In genomic region chr2:170813611-170814550, GRCh38 we compare ENCODE assay signal across 8 cellular contexts. TPM values are rescaled to one million over a fixed set of nuclear protein-coding genes. Genes with fewer than 3 reads are reported as not detected.
DNase-seq lines count a peak whose midpoint lies in the region; ATAC-seq and TF ChIP-seq lines count a peak whose summit lies in the region.

No MANE protein-coding gene starts in this region.

- CTCF ChIA-PET in SK-N-SH (lab: Yijun Ruan, JAX), result interaction anchor here (0.6 to 10.8 kb wide), 45 partner anchors 10 to 885 kb away, joined by 3 to 148 read pairs (median 5); no protein-coding TSS in a partner anchor

- no peak for TF ChIP-seq CTCF in SK-N-SH (IDR thresholded peaks at IDR 0.05)
- no peak for TF ChIP-seq CTCF in foreskin keratinocyte (conservative IDR thresholded peaks at IDR 0.05)
- no peak for TF ChIP-seq CTCF in right atrium auricular region (IDR thresholded peaks at IDR 0.05)

- H4K20me1 ChIP-seq in SK-N-SH (ENCODE audit: insufficient read depth) (no peaks in the 10 kb centered on the region), Karpas-422 (ENCODE audit: insufficient read depth, low read depth, low read length) (no peaks in the 10 kb centered on the region)

- no peak overlapping the region for H2AFZ ChIP-seq in SK-N-SH (ENCODE audit: low read depth)
- no peak overlapping the region for H2AFZ ChIP-seq in Karpas-422 (ENCODE audit: low read length)

- POLR2A ChIA-PET in SK-N-SH (lab: Yijun Ruan, JAX), result no interaction called here

- H3K27me3 ChIP-seq in SK-N-SH (ENCODE audit: insufficient read depth) (peaks cover 70% of the 10 kb centered on the region), foreskin keratinocyte (peaks cover 61% of the 10 kb centered on the region), Karpas-422 (ENCODE audit: low read length) (no peaks in the 10 kb centered on the region), right atrium auricular region (peaks cover 32 to 54% of the 10 kb centered on the region in 2 donors)

- peak; percentile 23 for DNase-seq in 8988T
- DNase-seq in H4 (ENCODE audit: low spot score), result peak; percentile 32
- no peak for DNase-seq in SK-N-SH
- DNase-seq in NCI-H187 treated with DMSO at 0.1 percent for 48 hours (lab: John Stamatoyannopoulos, UW), result no peak
- no peak for DNase-seq in foreskin keratinocyte
- DNase-seq in Karpas-422, result no peak
- DNase-seq in right atrium auricular region (ENCODE audit: low spot score), result no peak

- H3K79me2 ChIP-seq in SK-N-SH (ENCODE audit: insufficient read depth) (no peaks in the 10 kb centered on the region), Karpas-422 (ENCODE audit: low read length) (no peaks in the 10 kb centered on the region)

- H3K9ac ChIP-seq in SK-N-SH, result no peak overlapping the region
- no peak overlapping the region for H3K9ac ChIP-seq in Karpas-422 (ENCODE audit: low read length)

- TF ChIP-seq EP300 in SK-N-SH (IDR thresholded peaks at IDR 0.05; ENCODE audit: borderline replicate concordance in 1 of 2, low read depth in 1 of 2, low read length in 1 of 2), result no peak

- WGBS in SK-N-SH (ENCODE audit: low lambda C conversion rate), result 7% methylated on average over 42 of the region's 42 CpGs

- no peak for TF ChIP-seq RAD21 in SK-N-SH (IDR thresholded peaks at IDR 0.05; ENCODE audit: low read length)

- H3K4me2 ChIP-seq in SK-N-SH, result no peak overlapping the region
- no peak overlapping the region for H3K4me2 ChIP-seq in Karpas-422 (ENCODE audit: low read depth, low read length, poor library complexity, severe bottlenecking)

- no peaks in the 10 kb centered on the region for H3K9me2 ChIP-seq in SK-N-SH
- no peaks in the 10 kb centered on the region for H3K9me2 ChIP-seq in Karpas-422 (replicated peaks; ENCODE audit: insufficient read depth, low read length)

- H3K9me3 ChIP-seq in SK-N-SH (no peaks in the 10 kb centered on the region), Karpas-422 (ENCODE audit: low read length) (no peaks in the 10 kb centered on the region), right atrium auricular region (no peaks in the 10 kb centered on the region)

- H3K27ac ChIP-seq in SK-N-SH (ENCODE audit: low read depth in 2 of 2, low read length in 1 of 2) (no peak overlapping the region), foreskin keratinocyte (no peak overlapping the region), Karpas-422 (ENCODE audit: low read length) (no peak overlapping the region), right atrium auricular region (no peak overlapping the region)

- no peak overlapping the region for H3K4me3 ChIP-seq in SK-N-SH (ENCODE audit: low read depth in 2 of 2, low read length in 1 of 2)
- peak overlapping the region; percentile 25 for H3K4me3 ChIP-seq in iPS-11a (ENCODE audit: low read depth, low read length)
- no peak overlapping the region for H3K4me3 ChIP-seq in Karpas-422 (ENCODE audit: low read length)
- no peak overlapping the region for H3K4me3 ChIP-seq in right atrium auricular region

- no peak for ATAC-seq in foreskin keratinocyte

- H3K36me3 ChIP-seq in SK-N-SH (replicated peaks in 1 of 2; ENCODE audit: control insufficient read depth in 1 of 2, insufficient read depth in 2 of 2, low read length in 1 of 2) (no peaks in the 10 kb centered on the region), Karpas-422 (ENCODE audit: insufficient read depth, low read length) (no peaks in the 10 kb centered on the region), right atrium auricular region (no peaks in the 10 kb centered on the region)

- H3K4me1 ChIP-seq in SK-N-SH (ENCODE audit: control insufficient read depth in 1 of 2, insufficient read depth in 2 of 2, low read depth in 1 of 2, low read length in 1 of 2) (peaks cover 5 to 19% of the 10 kb centered on the region in 2 experiments; a peak in 2 of 4 replicates), foreskin keratinocyte (peaks cover 3% of the 10 kb centered on the region), Karpas-422 (ENCODE audit: low read length) (peaks cover 15% of the 10 kb centered on the region), right atrium auricular region (peaks cover 0 to 49% of the 10 kb centered on the region in 2 donors)

- H3F3A ChIP-seq in SK-N-SH (replicated peaks; ENCODE audit: insufficient read depth), result no peaks in the 10 kb centered on the region

TF ChIP-seq in SK-N-SH, 30 proteins besides CTCF, POLR2A, EP300 and RAD21:
- TF ChIP-seq ZBTB33 (IDR thresholded peaks at IDR 0.05; ENCODE audit: borderline replicate concordance, low read depth), result no peak
- TF ChIP-seq, protein P1, sequence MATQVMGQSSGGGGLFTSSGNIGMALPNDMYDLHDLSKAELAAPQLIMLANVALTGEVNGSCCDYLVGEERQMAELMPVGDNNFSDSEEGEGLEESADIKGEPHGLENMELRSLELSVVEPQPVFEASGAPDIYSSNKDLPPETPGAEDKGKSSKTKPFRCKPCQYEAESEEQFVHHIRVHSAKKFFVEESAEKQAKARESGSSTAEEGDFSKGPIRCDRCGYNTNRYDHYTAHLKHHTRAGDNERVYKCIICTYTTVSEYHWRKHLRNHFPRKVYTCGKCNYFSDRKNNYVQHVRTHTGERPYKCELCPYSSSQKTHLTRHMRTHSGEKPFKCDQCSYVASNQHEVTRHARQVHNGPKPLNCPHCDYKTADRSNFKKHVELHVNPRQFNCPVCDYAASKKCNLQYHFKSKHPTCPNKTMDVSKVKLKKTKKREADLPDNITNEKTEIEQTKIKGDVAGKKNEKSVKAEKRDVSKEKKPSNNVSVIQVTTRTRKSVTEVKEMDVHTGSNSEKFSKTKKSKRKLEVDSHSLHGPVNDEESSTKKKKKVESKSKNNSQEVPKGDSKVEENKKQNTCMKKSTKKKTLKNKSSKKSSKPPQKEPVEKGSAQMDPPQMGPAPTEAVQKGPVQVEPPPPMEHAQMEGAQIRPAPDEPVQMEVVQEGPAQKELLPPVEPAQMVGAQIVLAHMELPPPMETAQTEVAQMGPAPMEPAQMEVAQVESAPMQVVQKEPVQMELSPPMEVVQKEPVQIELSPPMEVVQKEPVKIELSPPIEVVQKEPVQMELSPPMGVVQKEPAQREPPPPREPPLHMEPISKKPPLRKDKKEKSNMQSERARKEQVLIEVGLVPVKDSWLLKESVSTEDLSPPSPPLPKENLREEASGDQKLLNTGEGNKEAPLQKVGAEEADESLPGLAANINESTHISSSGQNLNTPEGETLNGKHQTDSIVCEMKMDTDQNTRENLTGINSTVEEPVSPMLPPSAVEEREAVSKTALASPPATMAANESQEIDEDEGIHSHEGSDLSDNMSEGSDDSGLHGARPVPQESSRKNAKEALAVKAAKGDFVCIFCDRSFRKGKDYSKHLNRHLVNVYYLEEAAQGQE (IDR thresholded peaks at IDR 0.05; ENCODE audit: low read depth, low read length), result peak; percentile 99
- no peak for TF ChIP-seq FOXM1 (IDR thresholded peaks at IDR 0.05; ENCODE audit: low read depth)

RNA-seq across cellular contexts. Expression of gene GAD1, which starts 2.8 kb away (rescaled TPM):
- total RNA-seq in H4 (2014; rRNA removed; shearing (Covaris generic)), result 2.2 and 4.3 TPM in 2 replicates
- polyA plus RNA-seq in SK-N-SH (2012; rRNA removed) (0.20 and 0.63 TPM in 2 replicates), foreskin keratinocyte (0.82 and 1.7 TPM in 2 replicates)
- polyA plus RNA-seq in SK-N-SH (2012; cell fraction: cytosol; rRNA removed), result 0.31 and 0.39 TPM in 2 replicates
- polyA plus RNA-seq in SK-N-SH (2012; cell fraction: nucleus; rRNA removed), result 0.85 and 1.2 TPM in 2 replicates
- total RNA-seq in foreskin keratinocyte (0.61 and 1.4 TPM in 2 replicates), right atrium auricular region (not detected)
- total RNA-seq in Karpas-422 (2014; rRNA removed; shearing (Covaris generic); ENCODE audit: low replicate concordance), result 7.1 and 7.7 TPM in 2 replicates

RNA-seq across cellular contexts. Expression of gene ERICH2, which starts 43.7 kb away (rescaled TPM):
- total RNA-seq in H4 (2014; rRNA removed; shearing (Covaris generic)), result 0.68 and 1.1 TPM in 2 replicates
- not detected in 2 replicates for polyA plus RNA-seq in SK-N-SH (2012; rRNA removed)
- not detected in 2 replicates for polyA plus RNA-seq in SK-N-SH (2012; cell fraction: cytosol; rRNA removed)
- polyA plus RNA-seq in SK-N-SH (2012; cell fraction: nucleus; rRNA removed), result not detected in 2 replicates
- total RNA-seq in foreskin keratinocyte, result 1.3 and 2.5 TPM in 2 replicates
- 2.0 and 2.9 TPM in 2 replicates for polyA plus RNA-seq in foreskin keratinocyte
- not detected in 2 replicates for total RNA-seq in Karpas-422 (2014; rRNA removed; shearing (Covaris generic); ENCODE audit: low replicate concordance)
- total RNA-seq in right atrium auricular region, result not detected

Comparison
In these comparisons a context has a peak if more than half of its experiments do, and no peak if none do; other contexts are left out.
1. DNase-seq: peak in 8988T (single experiment) and H4 (single experiment); none in SK-N-SH (single experiment), NCI-H187 treated with DMSO at 0.1 percent for 48 hours (single experiment), foreskin keratinocyte (0 of 2), Karpas-422 (single experiment) and right atrium auricular region (single experiment).